12 cellular contexts compared by ENCODE assay signal in genomic region chr17:14201087-14201486, GRCh38. TPM values are rescaled to one million over a fixed set of nuclear protein-coding genes. Genes with fewer than 3 reads are reported as not detected.
DNase-seq lines count a peak whose midpoint lies in the region; ATAC-seq and TF ChIP-seq lines count a peak whose summit lies in the region.
"Had no signal": no experiment of that assay in that cellular context is flagged by ENCODE, and none has a peak within 500 bp of the region (broad histone marks: within the 10 kb centered on the region; RNA-seq: fewer than 3 reads in every experiment).

No MANE protein-coding gene starts in this region.

- CTCF ChIA-PET in activated CD4-positive, alpha-beta memory T cell treated with anti-CD3 and anti-CD28 coated beads for 36 hours (lab: Charles Lee), result interaction anchor here (0.9 to 1.6 kb wide), 3 partner anchors 96 to 159 kb away, joined by 3 to 5 read pairs (median 3); partner anchors contain the start of gene HS3ST3B1
- CTCF ChIA-PET in GM10248 (lab: Yijun Ruan, JAX), result no interaction called here

- H3K9me3 Mint-ChIP-seq in activated CD4-positive, alpha-beta memory T cell treated with anti-CD3 and anti-CD28 coated beads for 36 hours, result no peaks in the 10 kb centered on the region
- H3K9me3 Mint-ChIP-seq in stimulated activated memory B cell treated with anti-CD40 and anti-IgM and Interleukin-4, amounts not matched to agents 10 μg/mL and 1 μg/mL and 100 μg/mL, for 72 hours, result no peaks in the 10 kb centered on the region

- no peak for TF ChIP-seq CTCF in GM10248 (IDR thresholded peaks at IDR 0.05; ENCODE audit: control extremely low read depth, extremely low read depth, low read depth, missing control alignments)

- POLR2A ChIA-PET in activated CD4-positive, alpha-beta memory T cell treated with anti-CD3 and anti-CD28 coated beads for 36 hours (lab: Charles Lee), result interaction anchor here (0.8 to 1.1 kb wide), 3 partner anchors 96 to 101 kb away, joined by 3 to 4 read pairs (median 3); partner anchors contain the start of gene HS3ST3B1
- POLR2A ChIA-PET in GM10248 (lab: Yijun Ruan, JAX), result no interaction called here

- H3K4me3 Mint-ChIP-seq in activated CD4-positive, alpha-beta memory T cell treated with anti-CD3 and anti-CD28 coated beads for 36 hours, result peak overlapping the region; percentile 1
- no peak overlapping the region for H3K4me3 Mint-ChIP-seq in stimulated activated memory B cell treated with anti-CD40 and anti-IgM and Interleukin-4, amounts not matched to agents 10 μg/mL and 1 μg/mL and 100 μg/mL, for 72 hours

- intact Hi-C loops in activated CD4-positive, alpha-beta memory T cell treated with anti-CD3 and anti-CD28 coated beads for 36 hours (cut with micrococcal nuclease), result loop anchor here (1.0 to 10.0 kb wide), 7 partner anchors 64 to 604 kb away; no protein-coding TSS in a partner anchor

- H3K36me3 Mint-ChIP-seq in activated CD4-positive, alpha-beta memory T cell treated with anti-CD3 and anti-CD28 coated beads for 36 hours, result peaks cover 26% of the 10 kb centered on the region
- peaks cover 72% of the 10 kb centered on the region for H3K36me3 Mint-ChIP-seq in stimulated activated memory B cell treated with anti-CD40 and anti-IgM and Interleukin-4, amounts not matched to agents 10 μg/mL and 1 μg/mL and 100 μg/mL, for 72 hours

- peaks cover 98% of the 10 kb centered on the region for H3K4me1 Mint-ChIP-seq in activated CD4-positive, alpha-beta memory T cell treated with anti-CD3 and anti-CD28 coated beads for 36 hours (ENCODE audit: low read depth)
- H3K4me1 Mint-ChIP-seq in stimulated activated memory B cell treated with anti-CD40 and anti-IgM and Interleukin-4, amounts not matched to agents 10 μg/mL and 1 μg/mL and 100 μg/mL, for 72 hours, result peaks cover 7% of the 10 kb centered on the region

- peak overlapping the region; percentile 91 for H3K27ac Mint-ChIP-seq in activated CD4-positive, alpha-beta memory T cell treated with anti-CD3 and anti-CD28 coated beads for 36 hours
- H3K27ac Mint-ChIP-seq in stimulated activated memory B cell treated with anti-CD40 and anti-IgM and Interleukin-4, amounts not matched to agents 10 μg/mL and 1 μg/mL and 100 μg/mL, for 72 hours, result no peak overlapping the region

- peak; percentile 3 to 28 for ATAC-seq in activated CD4-positive, CD25-positive, alpha-beta regulatory T cell treated with anti-CD3 and anti-CD28 coated beads, Interleukin-2, amount 50 U/mL, for 24 hours
- peak; percentile 20 for ATAC-seq in stimulated activated naive CD8-positive, alpha-beta T cell treated with anti-CD3 and anti-CD28 coated beads, Interleukin-15, Interleukin-2, amounts not matched to agents 100 U/mL and 50 U/mL, for 24 hours
- ATAC-seq in stimulated activated memory B cell treated with anti-CD40 and anti-IgM and Interleukin-4, amounts not matched to agents 10 μg/mL and 1 μg/mL and 100 μg/mL, for 72 hours, result no peak
- ATAC-seq: A549, Panc1 had no signal

- DNase-seq in activated CD4-positive, CD25-positive, alpha-beta regulatory T cell treated with anti-CD3 and anti-CD28 coated beads, Interleukin-2, amount 50 U/mL, for 72 hours, result no peak
- DNase-seq in activated CD4-positive, alpha-beta memory T cell treated with anti-CD3 and anti-CD28 coated beads for 36 hours, result peak; percentile 78
- DNase-seq in fibroblast of peridontal ligament (ENCODE audit: extremely low read depth), result peak; percentile 62
- peak; percentile 32 for DNase-seq in stimulated activated naive CD8-positive, alpha-beta T cell treated with anti-CD3 and anti-CD28 coated beads, Interleukin-15, Interleukin-2, amounts not matched to agents 100 U/mL and 50 U/mL, for 24 hours
- DNase-seq in NCI-H69 (lab: John Stamatoyannopoulos, UW), result no peak
- no peak for DNase-seq in GM10248 (ENCODE audit: extremely low spot score)
- DNase-seq: NCI-H1092, testis had no signal

- H3K27me3 Mint-ChIP-seq in activated CD4-positive, alpha-beta memory T cell treated with anti-CD3 and anti-CD28 coated beads for 36 hours, result no peaks in the 10 kb centered on the region
- H3K27me3 Mint-ChIP-seq in stimulated activated memory B cell treated with anti-CD40 and anti-IgM and Interleukin-4, amounts not matched to agents 10 μg/mL and 1 μg/mL and 100 μg/mL, for 72 hours, result no peaks in the 10 kb centered on the region

RNA-seq across cellular contexts. Expression of gene CDRT15, which starts 35.6 kb away (rescaled TPM):
- total RNA-seq in activated CD4-positive, alpha-beta memory T cell treated with anti-CD3 and anti-CD28 coated beads for 36 hours, result not detected

Comparison
In these comparisons a context has a peak if more than half of its experiments do, and no peak if none do; other contexts are left out.
1. DNase-seq: peak in activated CD4-positive, alpha-beta memory T cell treated with anti-CD3 and anti-CD28 coated beads for 36 hours (single experiment), fibroblast of peridontal ligament (single experiment) and stimulated activated naive CD8-positive, alpha-beta T cell treated with anti-CD3 and anti-CD28 coated beads, Interleukin-15, Interleukin-2, amounts not matched to agents 100 U/mL and 50 U/mL, for 24 hours (single experiment); none in activated CD4-positive, CD25-positive, alpha-beta regulatory T cell treated with anti-CD3 and anti-CD28 coated beads, Interleukin-2, amount 50 U/mL, for 72 hours (single experiment), NCI-H69 (single experiment) and GM10248 (single experiment).